Comparison of ENCODE assay signal across 1 cellular context in the genomic region with DNA sequence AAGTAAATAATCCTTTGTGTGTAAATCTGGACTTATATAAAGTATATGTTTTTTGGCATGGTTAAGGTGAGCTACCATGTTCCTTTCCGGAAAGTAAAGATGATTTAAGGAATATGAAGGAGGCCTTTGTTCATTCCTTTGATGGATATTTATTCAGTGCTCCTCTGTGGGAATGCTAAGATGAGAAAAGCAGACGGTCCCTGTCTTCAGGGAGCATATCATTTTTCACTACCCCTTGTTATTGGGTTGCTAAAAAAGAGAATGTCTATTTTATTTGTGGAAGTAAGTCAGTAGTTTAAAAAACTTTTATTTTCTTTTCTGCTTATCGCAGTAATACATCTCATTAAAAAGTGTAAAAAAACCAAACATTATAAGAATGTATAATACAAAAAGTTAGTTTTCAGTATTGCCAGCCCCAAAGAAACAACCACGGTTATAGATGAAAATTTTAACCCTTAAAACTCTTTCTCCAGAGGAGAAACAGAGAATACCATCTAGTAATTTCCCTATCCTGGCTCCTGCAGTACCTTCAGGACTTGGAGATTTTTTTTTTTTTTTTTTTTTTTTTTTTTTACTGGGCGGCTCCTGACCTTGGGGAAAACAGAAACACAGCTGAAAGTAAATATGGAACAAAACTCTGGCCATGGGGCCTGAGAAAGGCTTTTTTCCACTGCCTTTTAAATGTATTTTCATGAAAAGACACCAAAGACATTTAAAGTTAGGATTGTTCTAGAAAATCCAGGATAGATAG.
TF ChIP-seq lines count a peak whose summit lies in the region.

No MANE protein-coding gene starts in this region.

TF ChIP-seq in endothelial cell of umbilical vein, 7 proteins besides CTCF, POLR2A, EP300 and RAD21:
- TF ChIP-seq JUN (IDR thresholded peaks at IDR 0.05; ENCODE audit: borderline replicate concordance, insufficient read depth, insufficient read length, low read depth) (no peak), GATA2 (IDR thresholded peaks at IDR 0.05; ENCODE audit: insufficient read depth, insufficient read length, low read depth, low read length) (no peak), FOS (IDR thresholded peaks at IDR 0.05; ENCODE audit: borderline replicate concordance, insufficient read depth, low read length) (no peak), POLR2AphosphoS5 (IDR thresholded peaks at IDR 0.05; ENCODE audit: insufficient read depth, low read depth, low read length) (no peak), MYC (IDR thresholded peaks at IDR 0.05; ENCODE audit: low read depth, low read length) (no peak), MAX (IDR thresholded peaks at IDR 0.05; ENCODE audit: insufficient read depth, insufficient read length) (no peak), EZH2 (IDR thresholded peaks at IDR 0.05; ENCODE audit: borderline replicate concordance, low read depth, low read length, severe bottlenecking) (no peak)
